In the genomic region with DNA sequence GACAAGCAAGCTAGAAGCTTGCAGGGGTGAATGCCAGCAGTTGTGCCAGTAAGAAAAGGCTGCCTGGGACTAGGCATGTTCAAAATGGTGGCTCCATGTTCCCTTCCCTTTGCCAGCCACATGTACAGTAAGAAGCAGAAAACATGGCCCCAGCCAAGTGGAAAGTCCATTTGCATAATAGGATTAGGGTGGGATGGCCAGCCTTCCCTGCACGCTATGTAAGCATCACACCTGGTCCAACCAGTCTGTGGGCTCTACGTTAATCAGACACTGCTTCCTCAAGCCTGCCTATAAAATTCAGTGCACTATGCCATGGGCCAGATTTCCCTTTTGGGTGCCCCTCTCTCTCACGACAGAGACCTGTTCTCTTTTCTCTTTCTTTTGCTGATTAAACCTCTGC, we compare ENCODE assay signal across 31 cellular contexts.
"Had no signal": no experiment of that assay in that cellular context is flagged by ENCODE, and none has a peak within 500 bp of the region (broad histone marks: within the 10 kb centered on the region; RNA-seq: fewer than 3 reads in every experiment).

No MANE protein-coding gene starts in this region.

- DNase-seq: activated CD4-positive, alpha-beta T cell treated with anti-CD3 and anti-CD28 coated beads for 36 hours; activated CD4-positive, alpha-beta T cell treated with anti-CD3 and anti-CD28 coated beads, Interleukin-2, amount 10 ng/mL, durations not matched to agents 7 days and 5 days; activated CD4-positive, alpha-beta T cell treated with anti-CD3 and anti-CD28 coated beads, Interleukin-2, amount 50 U/mL, for 48 hours; activated CD8-positive, alpha-beta T cell treated with anti-CD3 and anti-CD28 coated beads, Interleukin-2, amount 10 ng/mL, durations not matched to agents 7 days and 5 days; activated gamma-delta T cell; activated naive CD4-positive, alpha-beta T cell treated with Interleukin-2 at 50 U/mL for 16 hours; activated naive CD8-positive, alpha-beta T cell treated with anti-CD3 and anti-CD28 coated beads, Interleukin-2, amount 10 ng/mL, durations not matched to agents 7 days and 5 days; activated T-cell treated with anti-CD3 and anti-CD28 coated beads, Interleukin-2, amount 50 U/mL, for 24 hours; amygdala; colonic mucosa; KG1; MM.1S; NCI-H1105; NCI-H1417 treated with DMSO at 0.1 percent for 48 hours; NCI-H187 treated with DMSO at 0.1 percent for 48 hours; NCI-H2081; NCI-H226; NCI-H446 treated with DMSO at 0.1 percent for 48 hours; NK-92 treated with Interleukin-12 subunit alpha and Interleukin-12 subunit beta, amount 100 ng/mL, for 24 hours; PC-3; Peyer's patch; RPMI8226; SHP77 treated with DMSO at 0.1 percent for 48 hours; T1000 had no signal

- H3K4me1 Mint-ChIP-seq: activated CD4-positive, alpha-beta T cell treated with anti-CD3 and anti-CD28 coated beads for 36 hours; activated CD4-positive, alpha-beta T cell treated with anti-CD3 and anti-CD28 coated beads, Interleukin-2, amount 10 ng/mL, durations not matched to agents 7 days and 5 days; activated naive CD4-positive, alpha-beta T cell treated with anti-CD3 and anti-CD28 coated beads, Interleukin-2, amount 50 U/mL, for 24 hours; activated naive CD8-positive, alpha-beta T cell treated with anti-CD3 and anti-CD28 coated beads, Interleukin-2, amount 10 ng/mL, durations not matched to agents 7 days and 5 days; central memory CD8-positive, alpha-beta T cell had no signal

- H3K27me3 Mint-ChIP-seq: activated CD4-positive, alpha-beta T cell treated with anti-CD3 and anti-CD28 coated beads, Interleukin-2, amount 10 ng/mL, durations not matched to agents 7 days and 5 days; activated naive CD8-positive, alpha-beta T cell treated with anti-CD3 and anti-CD28 coated beads, Interleukin-2, amount 10 ng/mL, durations not matched to agents 7 days and 5 days; central memory CD8-positive, alpha-beta T cell had no signal

- H3K9me3 Mint-ChIP-seq: activated CD4-positive, alpha-beta T cell treated with anti-CD3 and anti-CD28 coated beads, Interleukin-2, amount 10 ng/mL, durations not matched to agents 7 days and 5 days; activated naive CD4-positive, alpha-beta T cell treated with anti-CD3 and anti-CD28 coated beads, Interleukin-2, amount 50 U/mL, for 24 hours; activated naive CD8-positive, alpha-beta T cell treated with anti-CD3 and anti-CD28 coated beads, Interleukin-2, amount 10 ng/mL, durations not matched to agents 7 days and 5 days; activated T-cell treated with anti-CD3 and anti-CD28 coated beads, Interleukin-2, amount 50 U/mL, for 24 hours; activated T-helper 2 cell treated with anti-CD3 and anti-CD28 coated beads, Interferon-gamma antibody, Interleukin-2, Interleukin-4, amounts not matched to agents 10 μg/mL and 5 μg/mL and 100 μg/mL, durations not matched to agents 14 hours and 24 hours and 36 hours; central memory CD8-positive, alpha-beta T cell had no signal

- H3K36me3 Mint-ChIP-seq: activated naive CD4-positive, alpha-beta T cell treated with anti-CD3 and anti-CD28 coated beads, Interleukin-2, amount 50 U/mL, for 24 hours; activated naive CD8-positive, alpha-beta T cell treated with anti-CD3 and anti-CD28 coated beads, Interleukin-2, amount 10 ng/mL, durations not matched to agents 7 days and 5 days had no signal

- H3K9me3 ChIP-seq: ascending aorta, colonic mucosa, Peyer's patch had no signal

- ATAC-seq: activated CD4-positive, alpha-beta T cell treated with anti-CD3 and anti-CD28 coated beads for 36 hours; activated CD4-positive, CD25-positive, alpha-beta regulatory T cell treated with anti-CD3 and anti-CD28 coated beads, Interleukin-2, amount 50 U/mL, for 24 hours; activated CD8-positive, alpha-beta T cell treated with anti-CD3 and anti-CD28 coated beads, Interleukin-2, amount 10 ng/mL, durations not matched to agents 7 days and 5 days; PC-3; WTC11 had no signal

- H3K27ac Mint-ChIP-seq: activated CD4-positive, alpha-beta T cell treated with anti-CD3 and anti-CD28 coated beads for 36 hours; activated CD4-positive, alpha-beta T cell treated with anti-CD3 and anti-CD28 coated beads, Interleukin-2, amount 10 ng/mL, durations not matched to agents 7 days and 5 days; activated CD8-positive, alpha-beta T cell treated with anti-CD3 and anti-CD28 coated beads, Interleukin-2, amount 10 ng/mL, durations not matched to agents 7 days and 5 days; activated naive CD4-positive, alpha-beta T cell treated with anti-CD3 and anti-CD28 coated beads, Interleukin-2, amount 50 U/mL, for 24 hours; activated naive CD8-positive, alpha-beta T cell treated with anti-CD3 and anti-CD28 coated beads, Interleukin-2, amount 10 ng/mL, durations not matched to agents 7 days and 5 days; activated T-cell treated with anti-CD3 and anti-CD28 coated beads, Interleukin-2, amount 50 U/mL, for 24 hours; activated T-helper 2 cell treated with anti-CD3 and anti-CD28 coated beads, Interferon-gamma antibody, Interleukin-2, Interleukin-4, amounts not matched to agents 10 μg/mL and 5 μg/mL and 100 μg/mL, durations not matched to agents 14 hours and 24 hours and 36 hours; WTC11 had no signal

- H3K27ac ChIP-seq: ascending aorta, cardiac muscle cell, colonic mucosa, Peyer's patch had no signal

- H3K27me3 ChIP-seq: ascending aorta, cardiac muscle cell, colonic mucosa, Peyer's patch had no signal

- H3K4me3 Mint-ChIP-seq: activated CD4-positive, alpha-beta T cell treated with anti-CD3 and anti-CD28 coated beads for 36 hours; activated CD4-positive, alpha-beta T cell treated with anti-CD3 and anti-CD28 coated beads, Interleukin-2, amount 10 ng/mL, durations not matched to agents 7 days and 5 days; activated CD8-positive, alpha-beta T cell treated with anti-CD3 and anti-CD28 coated beads, Interleukin-2, amount 10 ng/mL, durations not matched to agents 7 days and 5 days; activated naive CD4-positive, alpha-beta T cell treated with anti-CD3 and anti-CD28 coated beads, Interleukin-2, amount 50 U/mL, for 24 hours; activated naive CD8-positive, alpha-beta T cell treated with anti-CD3 and anti-CD28 coated beads, Interleukin-2, amount 10 ng/mL, durations not matched to agents 7 days and 5 days; activated T-cell treated with anti-CD3 and anti-CD28 coated beads, Interleukin-2, amount 50 U/mL, for 24 hours; central memory CD8-positive, alpha-beta T cell; WTC11 had no signal
